ENCODE assay signal across 9 cellular contexts in genomic region chr15:26082833-26083174, GRCh38.
DNase-seq lines count a peak whose midpoint lies in the region; ATAC-seq, FAIRE-seq and TF ChIP-seq lines count a peak whose summit lies in the region.
"Had no signal": no experiment of that assay in that cellular context is flagged by ENCODE, and none has a peak within 500 bp of the region (broad histone marks: within the 10 kb centered on the region; RNA-seq: fewer than 3 reads in every experiment).

No MANE protein-coding gene starts in this region.

- no peak for TF ChIP-seq CTCF in Peyer's patch (IDR thresholded peaks at IDR 0.05)
- TF ChIP-seq CTCF in epithelial cell of proximal tubule (conservative IDR thresholded peaks at IDR 0.05; ENCODE audit: low read depth, low read length), result no peak
- no peak for TF ChIP-seq CTCF in neural crest cell (conservative IDR thresholded peaks at IDR 0.05)

- H3K9me3 Mint-ChIP-seq in activated T-cell treated with anti-CD3 and anti-CD28 coated beads, Interleukin-2, amount 50 U/mL, for 72 hours, result peaks cover 1 to 2% of the 10 kb centered on the region in 2 donors
- peaks cover 8% of the 10 kb centered on the region for H3K9me3 Mint-ChIP-seq in neural crest cell

- no peaks in the 10 kb centered on the region for H3K9me3 ChIP-seq in Peyer's patch

- H3K27me3 Mint-ChIP-seq in activated T-cell treated with anti-CD3 and anti-CD28 coated beads, Interleukin-2, amount 50 U/mL, for 72 hours (ENCODE audit: low read depth), result no peaks in the 10 kb centered on the region
- H3K27me3 Mint-ChIP-seq in neural crest cell (ENCODE audit: low read depth), result peaks cover 8% of the 10 kb centered on the region

- no peaks in the 10 kb centered on the region for H3K36me3 ChIP-seq in Peyer's patch

- H3K36me3 Mint-ChIP-seq in activated T-cell treated with anti-CD3 and anti-CD28 coated beads, Interleukin-2, amount 50 U/mL, for 72 hours (ENCODE audit: insufficient read depth in 2 of 2), result peaks cover 0 to 2% of the 10 kb centered on the region in 2 donors
- H3K36me3 Mint-ChIP-seq in neural crest cell (ENCODE audit: low read depth), result peaks cover 5% of the 10 kb centered on the region

- H3K4me1 ChIP-seq in Peyer's patch, result no peaks in the 10 kb centered on the region

- H3K27me3 ChIP-seq in Peyer's patch, result no peaks in the 10 kb centered on the region

- TF ChIP-seq POLR2A in Peyer's patch (IDR thresholded peaks at IDR 0.05), result no peak

- H3K4me1 Mint-ChIP-seq in activated T-cell treated with anti-CD3 and anti-CD28 coated beads, Interleukin-2, amount 50 U/mL, for 72 hours (ENCODE audit: low read depth), result peaks cover 38% of the 10 kb centered on the region
- H3K4me1 Mint-ChIP-seq in neural crest cell, result peaks cover 25% of the 10 kb centered on the region

- H3K4me3 ChIP-seq in Peyer's patch, result peak overlapping the region; percentile 59 to 82 (median 60)
- peak overlapping the region; percentile 79 for H3K4me3 ChIP-seq in epithelial cell of proximal tubule (ENCODE audit: low read depth, low read length)

- H3K27ac Mint-ChIP-seq in activated T-cell treated with anti-CD3 and anti-CD28 coated beads, Interleukin-2, amount 50 U/mL, for 72 hours, result peak overlapping the region; percentile 98
- peak overlapping the region; percentile 97 for H3K27ac Mint-ChIP-seq in neural crest cell (ENCODE audit: unreplicated experiment)

- no peak for FAIRE-seq in urothelium cell line (lab: Jason Lieb, UNC)
- FAIRE-seq: colon had no signal

- ATAC-seq in activated T-cell treated with anti-CD3 and anti-CD28 coated beads, Interleukin-2, amount 50 U/mL, for 72 hours (replicated peaks in 1 of 2), result peak in 1 of 2 donors; percentile 5

- H3K27ac ChIP-seq in Peyer's patch, result peak overlapping the region; percentile 81 to 88 (median 86)

- peak overlapping the region; percentile 86 for H3K4me3 Mint-ChIP-seq in activated T-cell treated with anti-CD3 and anti-CD28 coated beads, Interleukin-2, amount 50 U/mL, for 72 hours
- H3K4me3 Mint-ChIP-seq in neural crest cell, result peak overlapping the region; percentile 87

- DNase-seq in activated T-cell treated with anti-CD3 and anti-CD28 coated beads, Interleukin-2, amount 50 U/mL, for 72 hours, result no peak
- no peak for DNase-seq in activated T-cell treated with anti-CD3 and anti-CD28 coated beads, Interleukin-2, amount 50 U/mL, for 48 hours
- no peak for DNase-seq in Peyer's patch
- peak; percentile 15 for DNase-seq in epithelial cell of proximal tubule (ENCODE audit: low read depth)
- DNase-seq in neural crest cell (ENCODE audit: low read depth, low spot score), result no peak
- DNase-seq in urothelium cell line (ENCODE audit: low spot score), result no peak
- DNase-seq in T1000 (lab: John Stamatoyannopoulos, UW), result no peak
- no peak for DNase-seq in retina
